25 cellular contexts compared by ENCODE assay signal in genomic region chr3:130609166-130609574, GRCh38.
DNase-seq lines count a peak whose midpoint lies in the region; ATAC-seq, FAIRE-seq and TF ChIP-seq lines count a peak whose summit lies in the region.
"Had no signal": no experiment of that assay in that cellular context is flagged by ENCODE, and none has a peak within 500 bp of the region (broad histone marks: within the 10 kb centered on the region; RNA-seq: fewer than 3 reads in every experiment).

No MANE protein-coding gene starts in this region.

- H3K9me3 ChIP-seq in SJCRH30 (replicated peaks) (peaks cover 5% of the 10 kb centered on the region; the same call in 1 of the 2 replicates), HepG2 (ENCODE audit: low read length) (peaks cover 19% of the 10 kb centered on the region), sigmoid colon (peaks cover 4 to 5% (median 5%) of the 10 kb centered on the region in 4 donors), PC-9 (ENCODE audit: insufficient read depth, low read depth) (0 out of 2 replicates have a peak, but pooled peaks cover 2% of the 10 kb centered on the region)
- H3K9me3 ChIP-seq: BE2C, SJSA1, vagina had no signal

- no peak overlapping the region for H3K9ac ChIP-seq in HepG2 (ENCODE audit: insufficient read depth, low read depth, low read length)

- ATAC-seq in HepG2 = no peak
- no peak for ATAC-seq in HG02981 (IDR thresholded peaks at IDR 0.05; ENCODE audit: unreplicated experiment)

- H3K79me2 ChIP-seq in HepG2 (ENCODE audit: insufficient read depth, low read length) (no peaks in the 10 kb centered on the region), PC-9 (ENCODE audit: low read depth) (no peaks in the 10 kb centered on the region)

- no TSS peak for BruUV-seq in HepG2 (replicated peaks; lab: Mats Ljungman, UMichigan)
- BruUV-seq in PC-9 (replicated peaks; lab: Mats Ljungman, UMichigan) = no TSS peak

- H3K4me3 ChIP-seq in SJCRH30 (no peak overlapping the region), HepG2 (replicated peaks in 1 of 3; ENCODE audit: insufficient read depth in 1 of 3, low read depth in 2 of 3, low read length in 3 of 3) (no peak overlapping the region), sigmoid colon (no peak overlapping the region), PC-9 (no peak overlapping the region)
- H3K4me3 ChIP-seq: SJSA1, stomach, vagina had no signal

- no peak for TF ChIP-seq RAD21 in HepG2 (CRISPR knock-in tag; IDR thresholded peaks at IDR 0.05)

- FAIRE-seq in HepG2 (lab: Jason Lieb, UNC) = no peak
- FAIRE-seq: A204.1, H54, small intestine had no signal

- in situ Hi-C loops in HepG2 (cut with HindIII; ENCODE audit: extremely low pct_ligation_motif_present, low pct_unique_long_range_greater_than_20kb) = no loop called here

- TF ChIP-seq CTCF in HepG2 (CRISPR knock-in tag; IDR thresholded peaks at IDR 0.05) (no peak), sigmoid colon (IDR thresholded peaks at IDR 0.05) (no peak), PC-9 (conservative IDR thresholded peaks at IDR 0.05) (no peak)

- CTCF ChIA-PET in HepG2 (lab: Yijun Ruan, JAX; ENCODE audit: low intra/inter-chr PET ratio, low total read pairs) = no interaction called here
- CTCF ChIA-PET in PC-9 (lab: Charles Lee) = no interaction called here

- no peaks in the 10 kb centered on the region for H3F3A ChIP-seq in PC-9 (ENCODE audit: insufficient read depth, low read depth)

- no peak for TF ChIP-seq EP300 in HepG2 (IDR thresholded peaks at IDR 0.05; ENCODE audit: low read depth in 2 of 2, low read length in 2 of 2)
- no peak for TF ChIP-seq EP300 in HepG2 (CRISPR knock-in tag; IDR thresholded peaks at IDR 0.05; ENCODE audit: borderline replicate concordance)
- no peak for TF ChIP-seq EP300 in sigmoid colon (IDR thresholded peaks at IDR 0.05)

- DNase-seq in SJCRH30 (peak; percentile 6 to 31), foreskin melanocyte (peak; percentile 97), HepG2 (ENCODE audit: low spot score) (no peak), sigmoid colon (peak; percentile 60), PC-9 (no peak), iPS-NIHi11 (ENCODE audit: low spot score) (no peak)
- DNase-seq in activated CD8-positive, alpha-beta memory T cell treated with anti-CD3 and anti-CD28 coated beads, Interleukin-2, amount 50 U/mL, for 4 hours = no peak
- DNase-seq: activated CD4-positive, alpha-beta T cell treated with anti-CD3 and anti-CD28 coated beads, Interleukin-2, amount 50 U/mL, for 1 hour; activated effector memory CD4-positive, alpha-beta T cell treated with anti-CD3 and anti-CD28 coated beads, Interleukin-2, amount 50 U/mL, for 16 hours; amniotic stem cell; BE2C; Caco-2; DND-41; effector CD4-positive, alpha-beta T cell; NCI-H1048; NCI-H187 treated with DMSO at 0.1 percent for 48 hours; NCI-H345; small intestine; stimulated activated CD4-positive, alpha-beta T cell treated with anti-CD3 and anti-CD28 coated beads, Interleukin-4, amount 100 ng/mL, for 24 hours; stomach had no signal

- TF ChIP-seq POLR2A in HepG2 (IDR thresholded peaks at IDR 0.05; ENCODE audit: insufficient read depth in 1 of 2, low read depth in 2 of 2, low read length in 2 of 2) (no peak), sigmoid colon (IDR thresholded peaks at IDR 0.05) (no peak)

- H3K4me2 ChIP-seq in HepG2 (ENCODE audit: low read depth, low read length) (no peak overlapping the region), PC-9 (no peak overlapping the region)

- no peaks in the 10 kb centered on the region for H3K27me3 ChIP-seq in SJCRH30
- no peaks in the 10 kb centered on the region; a peak in 1 of 5 replicates for H3K27me3 ChIP-seq in HepG2 (ENCODE audit: control insufficient read depth in 1 of 2, insufficient read depth in 2 of 2, low read length in 2 of 2)
- no peaks in the 10 kb centered on the region for H3K27me3 ChIP-seq in sigmoid colon
- H3K27me3 ChIP-seq in PC-9 (ENCODE audit: insufficient read depth, low read depth) = peaks cover 7% of the 10 kb centered on the region; the same call in 1 of the 2 replicates
- H3K27me3 ChIP-seq: BE2C, SJSA1, stomach, vagina had no signal

- intact Hi-C loops in HepG2 (cut with micrococcal nuclease; ENCODE audit: unreplicated experiment) = no loop called here
- intact Hi-C loops in sigmoid colon (cut with DNase I) = no loop called here
- intact Hi-C loops in PC-9 (cut with micrococcal nuclease; ENCODE audit: unreplicated experiment) = no loop called here

- 3% methylated on average over 2 of the region's 2 CpGs for WGBS in HepG2 (ENCODE audit: low lambda C conversion rate)
- 57 to 66% methylated on average over 2 of the region's 2 CpGs for WGBS in sigmoid colon, 2 donors

- no peaks in the 10 kb centered on the region for H3K4me1 ChIP-seq in SJCRH30
- H3K4me1 ChIP-seq in HepG2 (ENCODE audit: insufficient read depth, low read length) = no peaks in the 10 kb centered on the region
- H3K4me1 ChIP-seq in sigmoid colon = peaks cover 0 to 8% (median 5%) of the 10 kb centered on the region in 4 donors
- H3K4me1 ChIP-seq in PC-9 (replicated peaks; ENCODE audit: insufficient read depth) = no peaks in the 10 kb centered on the region
- H3K4me1 ChIP-seq: BE2C, Caco-2, SJSA1, vagina had no signal

- H4K20me1 ChIP-seq in HepG2 (ENCODE audit: insufficient read depth, low read length) = no peaks in the 10 kb centered on the region
- no peaks in the 10 kb centered on the region for H4K20me1 ChIP-seq in PC-9 (ENCODE audit: insufficient read depth)

- H3K9me2 ChIP-seq in PC-9 (ENCODE audit: insufficient read depth) = no peaks in the 10 kb centered on the region

- POLR2A ChIA-PET in HepG2 (lab: Yijun Ruan, JAX) (no interaction called here), PC-9 (lab: Charles Lee; ENCODE audit: unreplicated experiment) (no interaction called here)

- H2AFZ ChIP-seq in HepG2 (ENCODE audit: low read length) (peak overlapping the region; percentile 15), PC-9 (no peak overlapping the region)

- no peaks in the 10 kb centered on the region for H3K36me3 ChIP-seq in SJCRH30
- no peaks in the 10 kb centered on the region for H3K36me3 ChIP-seq in HepG2 (replicated peaks in 1 of 2; ENCODE audit: control insufficient read depth in 1 of 2, insufficient read depth in 2 of 2, low read length in 2 of 2)
- H3K36me3 ChIP-seq in sigmoid colon = no peaks in the 10 kb centered on the region
- no peaks in the 10 kb centered on the region for H3K36me3 ChIP-seq in PC-9 (ENCODE audit: low read depth)
- H3K36me3 ChIP-seq: BE2C, SJSA1, stomach, vagina had no signal

- no peak overlapping the region for H3K27ac ChIP-seq in SJCRH30
- H3K27ac ChIP-seq in HepG2 (ENCODE audit: extremely low read length, insufficient read depth, low read length) = no peak overlapping the region
- H3K27ac ChIP-seq in sigmoid colon = peak overlapping the region in 1 of 4 donors; percentile 40
- H3K27ac ChIP-seq in PC-9 = no peak overlapping the region
- H3K27ac ChIP-seq: SJSA1, stomach, vagina had no signal

TF ChIP-seq in HepG2, 621 proteins besides CTCF, POLR2A, EP300 and RAD21:
- TF ChIP-seq RFXAP (CRISPR knock-in tag; IDR thresholded peaks at IDR 0.05; ENCODE audit: borderline replicate concordance) = no peak
- no peak for TF ChIP-seq PRMT3 (CRISPR knock-in tag; IDR thresholded peaks at IDR 0.05; ENCODE audit: borderline replicate concordance, low read depth)
- TF ChIP-seq GMEB1 (CRISPR knock-in tag; IDR thresholded peaks at IDR 0.05; ENCODE audit: borderline replicate concordance) = no peak
- no peak for TF ChIP-seq ZNF12 (CRISPR knock-in tag; IDR thresholded peaks at IDR 0.05)
- TF ChIP-seq CAMTA2 (CRISPR knock-in tag; IDR thresholded peaks at IDR 0.05; ENCODE audit: borderline replicate concordance) = no peak
- TF ChIP-seq HMG20A (CRISPR knock-in tag; IDR thresholded peaks at IDR 0.05; ENCODE audit: borderline replicate concordance) = no peak
- TF ChIP-seq CBX2 (IDR thresholded peaks at IDR 0.05; ENCODE audit: low read depth, low read length) = no peak
- no peak for TF ChIP-seq CBX2 (CRISPR knock-in tag; IDR thresholded peaks at IDR 0.05; ENCODE audit: low read depth)
- no peak for TF ChIP-seq CCAR2 (optimal IDR thresholded peaks at IDR 0.05; ENCODE audit: low read depth, low read length)
- no peak for TF ChIP-seq GLMP (CRISPR knock-in tag; IDR thresholded peaks at IDR 0.05; ENCODE audit: borderline replicate concordance)

Comparison
In these comparisons a context has a peak if more than half of its experiments do, and no peak if none do; other contexts are left out.
1. DNase-seq: peak in SJCRH30 (2 of 2), foreskin melanocyte (single experiment) and sigmoid colon (single experiment); none in HepG2 (single experiment), PC-9 (0 of 2), activated CD8-positive, alpha-beta memory T cell treated with anti-CD3 and anti-CD28 coated beads, Interleukin-2, amount 50 U/mL, for 4 hours (single experiment) and iPS-NIHi11 (single experiment).